ENCODE assay signal across 13 cellular contexts in the genomic region with DNA sequence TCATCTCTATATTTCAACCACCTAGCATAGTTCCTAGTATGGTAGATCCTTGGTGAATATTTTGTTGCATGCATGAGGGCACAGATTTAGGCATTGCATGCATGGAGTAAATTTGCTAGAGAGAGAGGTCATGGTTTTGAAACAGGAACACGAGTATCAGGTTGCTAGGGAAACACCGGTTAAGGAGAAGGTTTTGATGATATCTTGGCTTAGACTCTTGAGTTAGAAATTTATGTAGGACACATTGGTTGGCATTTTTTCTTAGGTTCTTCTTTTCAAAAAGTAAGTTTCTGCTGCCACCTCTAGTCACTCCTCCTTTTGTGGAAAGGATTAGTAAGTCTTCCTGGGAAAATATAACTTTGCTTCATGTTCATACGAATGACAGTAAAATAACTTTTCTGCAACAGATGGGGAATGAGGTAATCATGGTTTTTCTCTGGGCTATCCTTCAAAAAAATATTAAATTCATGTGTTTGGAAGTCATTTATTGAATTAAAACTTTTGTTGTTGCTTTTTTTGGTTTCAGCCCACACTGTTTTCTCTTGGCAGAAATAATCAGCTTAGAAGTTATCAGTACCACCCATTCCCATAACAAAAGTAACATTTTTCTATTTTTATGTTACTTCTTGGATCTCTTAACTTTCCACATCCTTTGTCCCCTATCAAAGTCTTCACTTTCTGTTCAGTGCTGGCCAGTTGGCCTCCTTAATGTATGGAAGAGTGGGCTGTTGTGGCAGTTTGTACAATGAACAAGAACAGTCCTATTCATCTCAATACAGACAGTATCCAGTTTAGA.
DNase-seq lines count a peak whose midpoint lies in the region; ATAC-seq, FAIRE-seq and TF ChIP-seq lines count a peak whose summit lies in the region.
"Had no signal": no experiment of that assay in that cellular context is flagged by ENCODE, and none has a peak within 500 bp of the region (broad histone marks: within the 10 kb centered on the region; RNA-seq: fewer than 3 reads in every experiment).

No MANE protein-coding gene starts in this region.

- no peaks in the 10 kb centered on the region for H3K36me3 ChIP-seq in A673 (ENCODE audit: insufficient read depth, low read length, poor library complexity, severe bottlenecking)

- H3K9me3 ChIP-seq in A673 (ENCODE audit: low read depth, low read length, poor library complexity, severe bottlenecking) = no peaks in the 10 kb centered on the region

- H3K4me1 ChIP-seq in A673 (ENCODE audit: insufficient read depth, low read length, poor library complexity, severe bottlenecking) = peaks cover 8% of the 10 kb centered on the region

- TF ChIP-seq CTCF in A673 (conservative IDR thresholded peaks at IDR 0.05; ENCODE audit: low read depth, low read length) (0 out of 2 replicates have a peak, but pooled peaks have one; percentile 9), choroid plexus epithelial cell (conservative IDR thresholded peaks at IDR 0.05; ENCODE audit: low read depth, low read length) (no peak)

- DNase-seq in A673 (ENCODE audit: low spot score) (no peak), GM18507 (ENCODE audit: extremely low spot score, insufficient read length, low read depth) (no peak), choroid plexus epithelial cell (ENCODE audit: low read depth) (peak; percentile 52), inferior parietal cortex (ENCODE audit: extremely low spot score) (peak; percentile 28), GOT3 (lab: John Stamatoyannopoulos, UW) (no peak), cortex of kidney (lab: John Stamatoyannopoulos, UW) (no peak)
- no peak for DNase-seq in stimulated activated naive CD8-positive, alpha-beta T cell treated with anti-CD3 and anti-CD28 coated beads, Interleukin-15, Interleukin-2, amounts not matched to agents 100 U/mL and 50 U/mL, for 24 hours
- DNase-seq: activated CD4-positive, alpha-beta T cell treated with anti-CD3 and anti-CD28 coated beads for 1 hour; activated naive CD8-positive, alpha-beta T cell treated with anti-CD3 and anti-CD28 coated beads, Interleukin-2, amount 10 ng/mL, durations not matched to agents 7 days and 5 days; cerebellar nuclear complex; MM.1S; PC-9 had no signal

- no peaks in the 10 kb centered on the region for H3K27me3 ChIP-seq in A673 (replicated peaks; ENCODE audit: insufficient read depth, low read depth, low read length, poor library complexity)

- POLR2A ChIA-PET in A673 (lab: Charles Lee; ENCODE audit: low non-redundant PET) = no interaction called here

- FAIRE-seq in GM18507 (lab: Jason Lieb, UNC) = peak; percentile 45

- no peak for ATAC-seq in HG02571 (IDR thresholded peaks at IDR 0.05; ENCODE audit: unreplicated experiment)
- ATAC-seq in stimulated activated naive CD8-positive, alpha-beta T cell treated with anti-CD3 and anti-CD28 coated beads, Interleukin-15, Interleukin-2, amounts not matched to agents 100 U/mL and 50 U/mL, for 24 hours = no peak

- no peak overlapping the region for H3K4me3 ChIP-seq in A673 (ENCODE audit: low read depth, low read length, poor library complexity, severe bottlenecking)
- H3K4me3 ChIP-seq in choroid plexus epithelial cell (ENCODE audit: low read depth, low read length) = no peak overlapping the region
- H3K4me3 ChIP-seq: PC-9 had no signal

- no peak overlapping the region for H3K27ac ChIP-seq in A673 (ENCODE audit: low read depth, low read length, poor library complexity, severe bottlenecking)
- H3K27ac ChIP-seq: PC-9 had no signal

- BruUV-seq in A673 (replicated peaks; lab: Mats Ljungman, UMichigan) = no TSS peak

- CTCF ChIA-PET in A673 (lab: Charles Lee) = no interaction called here

- intact Hi-C loops in A673 (cut with micrococcal nuclease; ENCODE audit: unreplicated experiment) = no loop called here

Comparison
In these comparisons a context has a peak if more than half of its experiments do, and no peak if none do; other contexts are left out.
1. DNase-seq: peak in choroid plexus epithelial cell (single experiment) and inferior parietal cortex (single experiment); none in A673 (single experiment), GM18507 (single experiment), stimulated activated naive CD8-positive, alpha-beta T cell treated with anti-CD3 and anti-CD28 coated beads, Interleukin-15, Interleukin-2, amounts not matched to agents 100 U/mL and 50 U/mL, for 24 hours (single experiment), GOT3 (single experiment) and cortex of kidney (single experiment).